ENCODE assay signal across 8 cellular contexts in the genomic region with DNA sequence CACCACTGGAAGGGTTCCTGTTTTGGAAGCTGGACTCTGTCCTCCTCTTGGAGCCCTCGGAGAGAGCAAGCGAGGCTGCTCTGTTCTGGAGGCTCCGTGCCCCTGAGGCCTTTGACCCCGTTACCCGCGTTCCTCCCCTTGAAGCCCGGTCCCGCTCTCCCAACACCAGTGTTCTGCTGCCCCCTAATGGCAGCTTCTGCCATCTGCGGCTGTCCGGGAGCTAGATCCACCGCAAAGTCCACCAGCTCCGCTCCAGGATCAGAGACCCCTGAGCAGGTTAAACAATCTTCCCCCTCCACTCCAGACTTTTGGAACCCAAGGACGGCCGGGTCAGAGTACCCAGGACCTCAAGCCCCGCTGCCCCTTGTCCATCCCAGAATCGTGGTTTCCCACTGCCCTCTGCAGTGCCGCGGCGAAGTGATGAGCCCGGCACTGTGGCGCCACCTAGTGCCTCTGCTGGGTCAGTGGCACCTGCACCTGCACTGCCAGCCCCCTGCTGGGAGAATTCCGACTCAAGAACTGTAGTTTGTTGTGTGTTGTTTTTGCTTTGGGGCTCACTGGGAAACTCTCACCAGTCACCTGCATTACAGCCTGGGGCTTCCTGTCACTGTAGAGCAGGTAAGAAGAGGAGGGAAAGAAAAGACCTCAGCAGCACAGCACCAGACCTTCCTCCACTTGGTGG.
DNase-seq lines count a peak whose midpoint lies in the region; ATAC-seq and TF ChIP-seq lines count a peak whose summit lies in the region.

No MANE protein-coding gene starts in this region.

- no peaks in the 10 kb centered on the region for H3K27me3 ChIP-seq in prostate gland (replicated peaks; ENCODE audit: insufficient read depth)

- no peaks in the 10 kb centered on the region for H3K9me3 ChIP-seq in prostate gland

- H3K4me1 Mint-ChIP-seq in T-cell: peaks cover 13 to 16% (median 15%) of the 10 kb centered on the region in 3 donors

- H3K9me3 Mint-ChIP-seq in T-cell: no peaks in the 10 kb centered on the region

- intact Hi-C loops in left ventricle myocardium superior (cut with micrococcal nuclease) (loop anchor here (2.0 to 5.0 kb wide), 2 partner anchors 134 to 240 kb away; no protein-coding TSS in a partner anchor), prostate gland (cut with DNase I) (loop anchor here (2.0 to 10.0 kb wide), 2 partner anchors 240 to 258 kb away; no protein-coding TSS in a partner anchor)

- H3K4me3 ChIP-seq in prostate gland: peak overlapping the region; percentile 19 to 27

- H3K36me3 Mint-ChIP-seq in T-cell: no peaks in the 10 kb centered on the region

- H3K4me1 ChIP-seq in prostate gland (replicated peaks): no peaks in the 10 kb centered on the region

- CTCF ChIA-PET in T-cell (lab: Charles Lee): interaction anchor here (0.6 to 2.3 kb wide), 32 partner anchors 9 to 1917 kb away, joined by 3 to 35 read pairs (median 4); partner anchors contain the start of genes ETNK2 (in 1 of the 2), MDM4 (in 1 of the 2) and PIK3C2B (in 1 of the 2)

- no peak for TF ChIP-seq POLR2A in prostate gland (IDR thresholded peaks at IDR 0.05)

- H3K36me3 ChIP-seq in prostate gland: no peaks in the 10 kb centered on the region

- H3K27ac ChIP-seq in prostate gland: no peak overlapping the region

- DNase-seq in NCI-H1436 treated with DMSO at 0.1 percent for 48 hours (lab: John Stamatoyannopoulos, UW) (peak; percentile 74), T-cell (peak; percentile 56 to 86 (median 78)), amniotic epithelial cell (ENCODE audit: low read depth) (peak; percentile 58), left ventricle myocardium superior (peak; percentile 86), prostate gland (ENCODE audit: low spot score) (peak; percentile 59), ureter (ENCODE audit: low spot score) (peak; percentile 80)

- ATAC-seq in HG02884 (IDR thresholded peaks at IDR 0.05; ENCODE audit: unreplicated experiment) (peak; percentile 87), T-cell (replicated peaks in 1 of 4) (peak; percentile 95 to 97 (median 95)), left ventricle myocardium superior (peak; percentile 94)

- H3K27ac Mint-ChIP-seq in T-cell: peak overlapping the region; percentile 30 to 58

- TF ChIP-seq CTCF in GM12872 (IDR thresholded peaks at IDR 0.05; ENCODE audit: insufficient read depth, low read depth, low read length): peak; percentile 96
- peak; percentile 84 to 96 (median 89) for TF ChIP-seq CTCF in prostate gland (IDR thresholded peaks at IDR 0.05)

- POLR2A ChIA-PET in T-cell (lab: Charles Lee): interaction anchor here (0.5 to 0.7 kb wide), 3 partner anchors 15 to 309 kb away, joined by 3 read pairs; no protein-coding TSS in a partner anchor

- no peaks in the 10 kb centered on the region for H3K27me3 Mint-ChIP-seq in T-cell

- peak overlapping the region; percentile 79 to 89 (median 89) for H3K4me3 Mint-ChIP-seq in T-cell

- WGBS in prostate gland: 2% methylated on average over 22 of the region's 22 CpGs
